ENCODE assay signal across 1 cellular context in genomic region chr20:34129518-34130162, GRCh38.
A peak's percentile ranks its signal among the peaks of the same experiment; 100 is the strongest.
TF ChIP-seq lines count a peak whose summit lies in the region.

No MANE protein-coding gene starts in this region.

TF ChIP-seq in HepG2, 621 proteins besides CTCF, POLR2A, EP300 and RAD21 (continued from another document and continues in another):
- TF ChIP-seq ARID3A (IDR thresholded peaks at IDR 0.05; ENCODE audit: low read depth, low read length) = peak; percentile 83
- TF ChIP-seq JDP2 (CRISPR knock-in tag; IDR thresholded peaks at IDR 0.05; ENCODE audit: borderline replicate concordance) = no peak
- peak; percentile 28; the same call in 1 of the 2 replicates for TF ChIP-seq KDM5A (IDR thresholded peaks at IDR 0.05; ENCODE audit: borderline replicate concordance, low read length)
- TF ChIP-seq XRCC5 (optimal IDR thresholded peaks at IDR 0.05; ENCODE audit: low read length) = peak; percentile 57
- no peak for TF ChIP-seq MAZ (IDR thresholded peaks at IDR 0.05; ENCODE audit: borderline replicate concordance, low read depth, low read length)
- TF ChIP-seq MAZ (CRISPR knock-in tag; IDR thresholded peaks at IDR 0.05; ENCODE audit: low read depth) = 0 out of 2 replicates have a peak, but pooled peaks have one; percentile 29
- TF ChIP-seq ZNF501 (CRISPR knock-in tag; IDR thresholded peaks at IDR 0.05) = 0 out of 2 replicates have a peak, but pooled peaks have one; percentile 33
- TF ChIP-seq ZBTB25 (CRISPR knock-in tag; IDR thresholded peaks at IDR 0.05) = peak; percentile 82
- 0 out of 2 replicates have a peak, but pooled peaks have one; percentile 62 for TF ChIP-seq ARNT2 (CRISPR knock-in tag; IDR thresholded peaks at IDR 0.05; ENCODE audit: low read depth)
- TF ChIP-seq BHLHE40 (IDR thresholded peaks at IDR 0.05; ENCODE audit: low read length) = peak; percentile 57; the same call in 1 of the 2 replicates
- TF ChIP-seq, protein P1, sequence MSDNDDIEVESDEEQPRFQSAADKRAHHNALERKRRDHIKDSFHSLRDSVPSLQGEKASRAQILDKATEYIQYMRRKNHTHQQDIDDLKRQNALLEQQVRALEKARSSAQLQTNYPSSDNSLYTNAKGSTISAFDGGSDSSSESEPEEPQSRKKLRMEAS (IDR thresholded peaks at IDR 0.05) = peak; percentile 27; the same call in 1 of the 2 replicates
- TF ChIP-seq, protein P2, sequence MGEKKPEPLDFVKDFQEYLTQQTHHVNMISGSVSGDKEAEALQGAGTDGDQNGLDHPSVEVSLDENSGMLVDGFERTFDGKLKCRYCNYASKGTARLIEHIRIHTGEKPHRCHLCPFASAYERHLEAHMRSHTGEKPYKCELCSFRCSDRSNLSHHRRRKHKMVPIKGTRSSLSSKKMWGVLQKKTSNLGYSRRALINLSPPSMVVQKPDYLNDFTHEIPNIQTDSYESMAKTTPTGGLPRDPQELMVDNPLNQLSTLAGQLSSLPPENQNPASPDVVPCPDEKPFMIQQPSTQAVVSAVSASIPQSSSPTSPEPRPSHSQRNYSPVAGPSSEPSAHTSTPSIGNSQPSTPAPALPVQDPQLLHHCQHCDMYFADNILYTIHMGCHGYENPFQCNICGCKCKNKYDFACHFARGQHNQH (CRISPR knock-in tag; IDR thresholded peaks at IDR 0.05) = peak; percentile 17; the same call in 1 of the 2 replicates
- 0 out of 2 replicates have a peak, but pooled peaks have one; percentile 32 for TF ChIP-seq KMT2A (CRISPR knock-in tag; IDR thresholded peaks at IDR 0.05)
- no peak for TF ChIP-seq RFXANK (CRISPR knock-in tag; IDR thresholded peaks at IDR 0.05)
- 0 out of 2 replicates have a peak, but pooled peaks have one; percentile 2 for TF ChIP-seq BCL6 (CRISPR knock-in tag; IDR thresholded peaks at IDR 0.05)
- no peak for TF ChIP-seq NFKB2 (CRISPR knock-in tag; IDR thresholded peaks at IDR 0.05; ENCODE audit: borderline replicate concordance)
- TF ChIP-seq ZKSCAN8 (CRISPR knock-in tag; IDR thresholded peaks at IDR 0.05; ENCODE audit: borderline replicate concordance) = peak; percentile 59; the same call in 1 of the 2 replicates
- TF ChIP-seq ELF1 (CRISPR knock-in tag; IDR thresholded peaks at IDR 0.05) = peak; percentile 37; the same call in 1 of the 2 replicates
- TF ChIP-seq ARID5B (CRISPR knock-in tag; IDR thresholded peaks at IDR 0.05) = peak; percentile 32
- TF ChIP-seq ZNF136 (CRISPR knock-in tag; IDR thresholded peaks at IDR 0.05; ENCODE audit: low read depth) = 0 out of 2 replicates have a peak, but pooled peaks have one; percentile 70
- peak; percentile 30; the same call in 1 of the 2 replicates for TF ChIP-seq GATAD2A (CRISPR knock-in tag; IDR thresholded peaks at IDR 0.05)
- peak; percentile 71; the same call in 1 of the 2 replicates for TF ChIP-seq TFE3 (CRISPR knock-in tag; IDR thresholded peaks at IDR 0.05)
- TF ChIP-seq, protein P3, sequence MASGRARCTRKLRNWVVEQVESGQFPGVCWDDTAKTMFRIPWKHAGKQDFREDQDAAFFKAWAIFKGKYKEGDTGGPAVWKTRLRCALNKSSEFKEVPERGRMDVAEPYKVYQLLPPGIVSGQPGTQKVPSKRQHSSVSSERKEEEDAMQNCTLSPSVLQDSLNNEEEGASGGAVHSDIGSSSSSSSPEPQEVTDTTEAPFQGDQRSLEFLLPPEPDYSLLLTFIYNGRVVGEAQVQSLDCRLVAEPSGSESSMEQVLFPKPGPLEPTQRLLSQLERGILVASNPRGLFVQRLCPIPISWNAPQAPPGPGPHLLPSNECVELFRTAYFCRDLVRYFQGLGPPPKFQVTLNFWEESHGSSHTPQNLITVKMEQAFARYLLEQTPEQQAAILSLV (CRISPR knock-in tag; IDR thresholded peaks at IDR 0.05; ENCODE audit: borderline replicate concordance) = no peak
- TF ChIP-seq, protein P4, sequence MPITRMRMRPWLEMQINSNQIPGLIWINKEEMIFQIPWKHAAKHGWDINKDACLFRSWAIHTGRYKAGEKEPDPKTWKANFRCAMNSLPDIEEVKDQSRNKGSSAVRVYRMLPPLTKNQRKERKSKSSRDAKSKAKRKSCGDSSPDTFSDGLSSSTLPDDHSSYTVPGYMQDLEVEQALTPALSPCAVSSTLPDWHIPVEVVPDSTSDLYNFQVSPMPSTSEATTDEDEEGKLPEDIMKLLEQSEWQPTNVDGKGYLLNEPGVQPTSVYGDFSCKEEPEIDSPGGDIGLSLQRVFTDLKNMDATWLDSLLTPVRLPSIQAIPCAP (CRISPR knock-in tag; IDR thresholded peaks at IDR 0.05; ENCODE audit: low read depth) = no peak
- TF ChIP-seq, protein P5, sequence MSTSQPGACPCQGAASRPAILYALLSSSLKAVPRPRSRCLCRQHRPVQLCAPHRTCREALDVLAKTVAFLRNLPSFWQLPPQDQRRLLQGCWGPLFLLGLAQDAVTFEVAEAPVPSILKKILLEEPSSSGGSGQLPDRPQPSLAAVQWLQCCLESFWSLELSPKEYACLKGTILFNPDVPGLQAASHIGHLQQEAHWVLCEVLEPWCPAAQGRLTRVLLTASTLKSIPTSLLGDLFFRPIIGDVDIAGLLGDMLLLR (CRISPR knock-in tag; IDR thresholded peaks at IDR 0.05) = no peak
- peak; percentile 60; the same call in 1 of the 2 replicates for TF ChIP-seq ZNF792 (CRISPR knock-in tag; IDR thresholded peaks at IDR 0.05)
- no peak for TF ChIP-seq ATF7 (IDR thresholded peaks at IDR 0.05)
- no peak for TF ChIP-seq ATF7 (CRISPR knock-in tag; IDR thresholded peaks at IDR 0.05)
- 0 out of 2 replicates have a peak, but pooled peaks have one; percentile 43 for TF ChIP-seq HMGXB3 (CRISPR knock-in tag; IDR thresholded peaks at IDR 0.05; ENCODE audit: borderline replicate concordance)
- TF ChIP-seq MTERF4 (CRISPR knock-in tag; IDR thresholded peaks at IDR 0.05) = no peak
- peak; percentile 69; the same call in 1 of the 2 replicates for TF ChIP-seq KDM3A (CRISPR knock-in tag; IDR thresholded peaks at IDR 0.05; ENCODE audit: low read depth)
- 0 out of 2 replicates have a peak, but pooled peaks have one; percentile 73 for TF ChIP-seq ZFP1 (CRISPR knock-in tag; IDR thresholded peaks at IDR 0.05)
- peak; percentile 26; the same call in 1 of the 2 replicates for TF ChIP-seq ETV5 (CRISPR knock-in tag; IDR thresholded peaks at IDR 0.05; ENCODE audit: borderline replicate concordance)
- TF ChIP-seq MXI1 (IDR thresholded peaks at IDR 0.05; ENCODE audit: borderline replicate concordance, low read depth, low read length) = peak; percentile 58; the same call in 2 of the 3 replicates
- peak; percentile 44; the same call in 1 of the 2 replicates for TF ChIP-seq FOXA3 (CRISPR knock-in tag; IDR thresholded peaks at IDR 0.05)
- no peak for TF ChIP-seq ZNF432 (CRISPR knock-in tag; IDR thresholded peaks at IDR 0.05; ENCODE audit: borderline replicate concordance)
- TF ChIP-seq ZBTB8A (CRISPR knock-in tag; IDR thresholded peaks at IDR 0.05; ENCODE audit: borderline replicate concordance, low read depth) = no peak
- TF ChIP-seq CC2D1A (CRISPR knock-in tag; IDR thresholded peaks at IDR 0.05) = 0 out of 2 replicates have a peak, but pooled peaks have one; percentile 69
- TF ChIP-seq, protein P6, sequence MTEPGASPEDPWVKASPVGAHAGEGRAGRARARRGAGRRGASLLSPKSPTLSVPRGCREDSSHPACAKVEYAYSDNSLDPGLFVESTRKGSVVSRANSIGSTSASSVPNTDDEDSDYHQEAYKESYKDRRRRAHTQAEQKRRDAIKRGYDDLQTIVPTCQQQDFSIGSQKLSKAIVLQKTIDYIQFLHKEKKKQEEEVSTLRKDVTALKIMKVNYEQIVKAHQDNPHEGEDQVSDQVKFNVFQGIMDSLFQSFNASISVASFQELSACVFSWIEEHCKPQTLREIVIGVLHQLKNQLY (CRISPR knock-in tag; IDR thresholded peaks at IDR 0.05) = 0 out of 2 replicates have a peak, but pooled peaks have one; percentile 22
- peak; percentile 65; the same call in 1 of the 2 replicates for TF ChIP-seq ELF3 (CRISPR knock-in tag; IDR thresholded peaks at IDR 0.05)
